In genomic region chrX:13487731-13488505, GRCh38 we compare ENCODE assay signal across 1 cellular context.
TF ChIP-seq lines count a peak whose summit lies in the region.

No MANE protein-coding gene starts in this region.

TF ChIP-seq in K562, 482 proteins besides CTCF, POLR2A, EP300 and RAD21 (continued from another document):
- TF ChIP-seq ZNF407 (IDR thresholded peaks at IDR 0.05; ENCODE audit: low read depth) (no peak), SMC3 (conservative IDR thresholded peaks at IDR 0.05; ENCODE audit: insufficient read depth, low read depth, low read length) (peak; percentile 64), DEAF1 (CRISPR knock-in tag; IDR thresholded peaks at IDR 0.05) (peak; percentile 75), WHSC1 (IDR thresholded peaks at IDR 0.05; ENCODE audit: low read length) (no peak), KAT2B (IDR thresholded peaks at IDR 0.05; ENCODE audit: low read depth, low read length) (no peak), CEBPB (tag; IDR thresholded peaks at IDR 0.05) (peak; percentile 26; the same call in 1 of the 2 replicates), SMARCA4 (IDR thresholded peaks at IDR 0.05) (no peak), TFAM (CRISPR knock-in tag; conservative IDR thresholded peaks at IDR 0.05) (no peak)
